ENCODE assay signal across 6 cellular contexts in the genomic region with DNA sequence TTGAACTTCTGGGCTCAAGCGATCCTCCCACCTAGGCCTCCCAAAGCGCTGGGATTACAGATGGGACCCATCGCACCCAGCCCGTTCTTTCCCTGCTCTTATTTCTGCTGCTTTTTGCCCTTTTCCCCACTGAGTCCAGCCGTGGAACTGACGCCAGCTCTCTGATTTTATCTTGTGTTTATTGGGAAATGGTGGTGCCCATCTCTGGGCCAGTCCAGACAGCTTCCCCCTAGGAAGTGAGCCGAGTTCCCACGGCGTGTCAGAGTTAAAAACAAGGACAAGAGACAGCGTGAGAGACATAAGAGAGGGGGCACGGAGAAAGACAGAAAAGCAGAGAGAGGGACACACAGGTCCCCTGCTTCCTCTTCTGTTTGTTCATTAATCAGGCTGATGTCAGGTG. TPM values are rescaled to one million over a fixed set of nuclear protein-coding genes. Genes with fewer than 3 reads are reported as not detected.
"Had no signal": no experiment of that assay in that cellular context is flagged by ENCODE, and none has a peak within 500 bp of the region (broad histone marks: within the 10 kb centered on the region; RNA-seq: fewer than 3 reads in every experiment).

No MANE protein-coding gene starts in this region.

RNA-seq across cellular contexts. Expression of gene SPDYE1, which starts 19.6 kb away (rescaled TPM):
- total RNA-seq: GM23248, H4, H7, HepG2, HFFc6, HT1080 had no signal
- polyA plus RNA-seq: HepG2 had no signal
